ENCODE assay signal across 8 cellular contexts in genomic region chr1:36161656-36162531, GRCh38. TPM values are rescaled to one million over a fixed set of nuclear protein-coding genes. Genes with fewer than 3 reads are reported as not detected.
DNase-seq lines count a peak whose midpoint lies in the region; TF ChIP-seq lines count a peak whose summit lies in the region.

No MANE protein-coding gene starts in this region.

- H3K4me3 ChIP-seq in epithelial cell of proximal tubule (ENCODE audit: low read depth, low read length) = peak overlapping the region; percentile 51

- no peaks in the 10 kb centered on the region for H3K27me3 Mint-ChIP-seq in activated CD4-positive, alpha-beta memory T cell treated with anti-CD3 and anti-CD28 coated beads for 36 hours
- no peaks in the 10 kb centered on the region for H3K27me3 Mint-ChIP-seq in nephron progenitor cell (ENCODE audit: low read depth, poor library complexity)

- peak overlapping the region; percentile 84 for H3K9ac ChIP-seq in ES-I3 (ENCODE audit: low read depth, low read length)

- TF ChIP-seq CTCF in epithelial cell of proximal tubule (conservative IDR thresholded peaks at IDR 0.05; ENCODE audit: low read depth, low read length) = no peak
- no peak for TF ChIP-seq CTCF in nephron progenitor cell (IDR thresholded peaks at IDR 0.05)

- TF ChIP-seq RAD21 in Ishikawa (IDR thresholded peaks at IDR 0.05; ENCODE audit: low read depth) = no peak

- peak overlapping the region; percentile 95 for H3K27ac Mint-ChIP-seq in activated CD4-positive, alpha-beta memory T cell treated with anti-CD3 and anti-CD28 coated beads for 36 hours
- H3K27ac Mint-ChIP-seq in nephron progenitor cell = peak overlapping the region; percentile 84

- H3K36me3 ChIP-seq in ES-I3 (ENCODE audit: insufficient read depth, low read length) = no peaks in the 10 kb centered on the region

- intact Hi-C loops in activated CD4-positive, alpha-beta memory T cell treated with anti-CD3 and anti-CD28 coated beads for 36 hours (cut with micrococcal nuclease) = loop anchor here (1.0 kb wide), 2 partner anchors 13 to 26 kb away; partner anchors contain the start of gene TRAPPC3

- peak; percentile 65 for DNase-seq in activated CD4-positive, alpha-beta memory T cell treated with anti-CD3 and anti-CD28 coated beads for 36 hours
- DNase-seq in epithelial cell of proximal tubule (ENCODE audit: low read depth) (no peak), nephron progenitor cell (no peak), midbrain (lab: John Stamatoyannopoulos, UW) (no peak), NCI-H524 treated with DMSO at 0.1 percent for 48 hours (lab: John Stamatoyannopoulos, UW) (no peak), NCI-H510A (lab: John Stamatoyannopoulos, UW) (no peak)

- H3K9me3 Mint-ChIP-seq in activated CD4-positive, alpha-beta memory T cell treated with anti-CD3 and anti-CD28 coated beads for 36 hours = no peaks in the 10 kb centered on the region
- H3K9me3 Mint-ChIP-seq in nephron progenitor cell = no peaks in the 10 kb centered on the region

- peaks cover 66% of the 10 kb centered on the region for H3K4me1 Mint-ChIP-seq in activated CD4-positive, alpha-beta memory T cell treated with anti-CD3 and anti-CD28 coated beads for 36 hours (ENCODE audit: low read depth)
- peaks cover 70% of the 10 kb centered on the region for H3K4me1 Mint-ChIP-seq in nephron progenitor cell

- H3K9me3 ChIP-seq in ES-I3 (ENCODE audit: control insufficient read depth, insufficient read depth, low read length) = no peaks in the 10 kb centered on the region

- H3K4me1 ChIP-seq in ES-I3 (ENCODE audit: insufficient read depth, low read length) = peaks cover 19% of the 10 kb centered on the region

- TF ChIP-seq EP300 in Ishikawa (IDR thresholded peaks at IDR 0.05; ENCODE audit: borderline replicate concordance) = no peak

- H3K4me3 Mint-ChIP-seq in activated CD4-positive, alpha-beta memory T cell treated with anti-CD3 and anti-CD28 coated beads for 36 hours = peak overlapping the region; percentile 72
- peak overlapping the region; percentile 83 for H3K4me3 Mint-ChIP-seq in nephron progenitor cell

- CTCF ChIA-PET in activated CD4-positive, alpha-beta memory T cell treated with anti-CD3 and anti-CD28 coated beads for 36 hours (lab: Charles Lee) = interaction anchor here (0.6 to 7.0 kb wide), 17 partner anchors 11 to 1326 kb away, joined by 3 to 110 read pairs (median 3); partner anchors contain the start of genes AGO1, THRAP3 and TRAPPC3

- H3K36me3 Mint-ChIP-seq in activated CD4-positive, alpha-beta memory T cell treated with anti-CD3 and anti-CD28 coated beads for 36 hours = peaks cover 24% of the 10 kb centered on the region
- peaks cover 27% of the 10 kb centered on the region for H3K36me3 Mint-ChIP-seq in nephron progenitor cell (ENCODE audit: low read depth)

- POLR2A ChIA-PET in activated CD4-positive, alpha-beta memory T cell treated with anti-CD3 and anti-CD28 coated beads for 36 hours (lab: Charles Lee) = interaction anchor here (1.0 to 4.6 kb wide), 6 partner anchors 12 to 162 kb away, joined by 3 to 69 read pairs (median 6); partner anchors contain the start of genes THRAP3 and TRAPPC3

TF ChIP-seq in Ishikawa, 13 proteins besides CTCF, POLR2A, EP300 and RAD21:
- TF ChIP-seq TEAD4 (IDR thresholded peaks at IDR 0.05) = peak; percentile 45; the same call in 1 of the 2 replicates
- no peak for TF ChIP-seq YY1 (IDR thresholded peaks at IDR 0.05; ENCODE audit: low read depth)
- TF ChIP-seq CREB1 (IDR thresholded peaks at IDR 0.05; ENCODE audit: low read depth) = no peak
- 0 out of 2 replicates have a peak, but pooled peaks have one; percentile 21 for TF ChIP-seq MAX (IDR thresholded peaks at IDR 0.05)

RNA-seq across cellular contexts. Expression of gene MAP7D1, which starts 5.9 kb away (rescaled TPM):
- total RNA-seq in activated CD4-positive, alpha-beta memory T cell treated with anti-CD3 and anti-CD28 coated beads for 36 hours = 100 to 1,000 TPM; 138 to 143 TPM
- 262 and 280 TPM in 2 replicates for total RNA-seq in epithelial cell of proximal tubule

RNA-seq across cellular contexts. Expression of gene TRAPPC3, which starts 12.6 kb away (rescaled TPM):
- 10 to 100 TPM; 56.7 to 56.8 TPM for total RNA-seq in activated CD4-positive, alpha-beta memory T cell treated with anti-CD3 and anti-CD28 coated beads for 36 hours
- total RNA-seq in epithelial cell of proximal tubule = 95.9 and 136 TPM in 2 replicates

RNA-seq across cellular contexts. Expression of gene COL8A2, which starts 36.9 kb away (rescaled TPM):
- not detected for total RNA-seq in activated CD4-positive, alpha-beta memory T cell treated with anti-CD3 and anti-CD28 coated beads for 36 hours
- total RNA-seq in epithelial cell of proximal tubule = 0.06 and 0.65 TPM in 2 replicates
